ENCODE assay signal across 33 cellular contexts in genomic region chr5:72985719-72986118, GRCh38.
"Had no signal": no experiment of that assay in that cellular context is flagged by ENCODE, and none has a peak within 500 bp of the region (broad histone marks: within the 10 kb centered on the region; RNA-seq: fewer than 3 reads in every experiment).

No MANE protein-coding gene starts in this region.

- H3K4me3 ChIP-seq: adrenal gland, body of pancreas, breast epithelium had no signal

- H3K27me3 ChIP-seq: adrenal gland, body of pancreas, brain microvascular endothelial cell, breast epithelium had no signal

- H3K27ac ChIP-seq: adrenal gland, body of pancreas, brain microvascular endothelial cell, breast epithelium, VCaP had no signal

- ATAC-seq: activated CD8-positive, alpha-beta T cell treated with anti-CD3 and anti-CD28 coated beads for 36 hours; activated naive CD4-positive, alpha-beta T cell treated with anti-CD3 and anti-CD28 coated beads, Interleukin-2, amount 50 U/mL, for 72 hours; activated T-cell treated with anti-CD3 and anti-CD28 coated beads, Interleukin-2, amount 50 U/mL, for 4 hours; activated T-cell treated with anti-CD3 and anti-CD28 coated beads, Interleukin-2, amount 50 U/mL, for 72 hours; activated T-helper 17 cell treated with anti-CD3 and anti-CD28 coated beads, Interleukin-2, amount 50 U/mL, for 72 hours; body of pancreas had no signal

- DNase-seq: activated B cell treated with CpG ODN at 0.5 μM for 24 hours; activated CD4-positive, alpha-beta memory T cell treated with anti-CD3 and anti-CD28 coated beads for 36 hours; activated CD4-positive, alpha-beta T cell treated with anti-CD3 and anti-CD28 coated beads for 4 hours; activated CD4-positive, alpha-beta T cell treated with anti-CD3 and anti-CD28 coated beads, Interleukin-2, amount 10 ng/mL, durations not matched to agents 24 days and 14 days; activated CD4-positive, alpha-beta T cell treated with anti-CD3 and anti-CD28 coated beads, Interleukin-2, amount 50 U/mL, for 1 hour; activated CD4-positive, alpha-beta T cell treated with anti-CD3 and anti-CD28 coated beads, Interleukin-2, amount 50 U/mL, for 4 hours; activated CD4-positive, CD25-positive, alpha-beta regulatory T cell treated with anti-CD3 and anti-CD28 coated beads, Interleukin-2, amount 50 U/mL, for 72 hours; activated CD8-positive, alpha-beta memory T cell treated with anti-CD3 and anti-CD28 coated beads, Interleukin-2, amount 50 U/mL, for 4 hours; activated CD8-positive, alpha-beta T cell treated with anti-CD3 and anti-CD28 coated beads for 36 hours; activated effector memory CD4-positive, alpha-beta T cell treated with anti-CD3 and anti-CD28 coated beads, Interleukin-2, amount 50 U/mL, for 16 hours; activated gamma-delta T cell treated with Interleukin-2 at 50 U/mL for 16 hours; activated naive CD4-positive, alpha-beta T cell; activated naive CD4-positive, alpha-beta T cell treated with anti-CD3 and anti-CD28 coated beads for 36 hours; activated naive CD4-positive, alpha-beta T cell treated with anti-CD3 and anti-CD28 coated beads, Interleukin-2, amount 50 U/mL, for 16 hours; activated naive CD8-positive, alpha-beta T cell treated with anti-CD3 and anti-CD28 coated beads for 36 hours; activated T-cell treated with anti-CD3 and anti-CD28 coated beads for 4 hours; activated T-cell treated with anti-CD3 and anti-CD28 coated beads, Interleukin-2, amount 50 U/mL, for 1 hour; activated T-cell treated with anti-CD3 and anti-CD28 coated beads, Interleukin-2, amount 50 U/mL, for 4 hours; activated T-cell treated with anti-CD3 and anti-CD28 coated beads, Interleukin-2, amount 50 U/mL, for 72 hours; adrenal gland; amniotic stem cell; aorta; body of pancreas; brain microvascular endothelial cell; central memory CD4-positive, alpha-beta T cell; T-helper 2 cell; T-helper 9 cell had no signal

- H3K36me3 ChIP-seq: adrenal gland, brain microvascular endothelial cell, breast epithelium had no signal

- FAIRE-seq: astrocyte, TTC549 had no signal

- H3K4me1 ChIP-seq: adrenal gland, body of pancreas, breast epithelium had no signal

- H3K9me3 ChIP-seq: adrenal gland, body of pancreas, breast epithelium had no signal
